22 cellular contexts compared by ENCODE assay signal in the genomic region with DNA sequence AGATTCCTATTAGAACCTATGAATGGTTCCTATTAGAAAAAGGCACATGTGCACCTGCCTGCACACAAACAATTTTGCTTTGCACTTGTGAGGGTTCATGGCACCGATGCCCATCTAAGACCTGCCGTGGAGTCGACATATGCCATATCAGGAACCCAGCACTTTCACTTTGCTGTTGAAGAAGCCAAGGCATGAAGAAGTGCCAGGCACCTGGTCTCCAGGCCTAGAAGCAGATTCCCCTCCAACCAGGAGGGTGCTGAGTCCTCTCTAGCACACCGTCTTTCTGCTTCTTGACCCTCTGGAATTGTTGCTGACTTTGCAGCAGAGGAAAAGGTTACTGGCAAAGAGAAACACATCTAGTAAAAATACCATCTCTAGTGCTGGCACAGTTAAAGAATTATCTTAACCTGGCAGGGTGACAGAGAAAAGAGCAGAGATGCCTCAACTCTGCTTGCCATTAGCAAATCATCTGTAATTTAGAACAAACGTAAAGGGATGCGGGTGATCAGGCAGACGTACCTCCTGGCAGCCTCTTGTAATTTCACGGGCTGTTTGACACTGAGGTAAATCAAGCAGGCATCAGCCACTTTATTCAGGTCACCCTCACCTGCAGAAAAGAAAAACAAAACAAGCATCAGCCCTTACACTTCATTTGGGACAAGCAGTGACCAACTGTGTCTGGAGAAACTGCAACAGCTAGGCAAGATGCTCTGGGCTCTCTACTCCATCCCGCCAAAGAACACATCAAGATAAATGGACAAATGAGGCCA. TPM values are rescaled to one million over a fixed set of nuclear protein-coding genes. Genes with fewer than 3 reads are reported as not detected.
DNase-seq lines count a peak whose midpoint lies in the region; TF ChIP-seq lines count a peak whose summit lies in the region.
"Had no signal": no experiment of that assay in that cellular context is flagged by ENCODE, and none has a peak within 500 bp of the region (broad histone marks: within the 10 kb centered on the region; RNA-seq: fewer than 3 reads in every experiment).

No MANE protein-coding gene starts in this region.

- H3K4me1 ChIP-seq in endodermal cell (ENCODE audit: control insufficient read depth, insufficient read depth, low read length), result no peaks in the 10 kb centered on the region

- 88 to 89% methylated on average over 7 to 9 of the region's 9 CpGs for WGBS in endodermal cell (ENCODE audit: insufficient coverage in 1 of 2, insufficient read length in 1 of 2), 2 experiments

- peaks cover 84% of the 10 kb centered on the region for H3K36me3 ChIP-seq in endodermal cell (ENCODE audit: control insufficient read depth, insufficient read depth, low read length)

- no peaks in the 10 kb centered on the region for H3K4me1 Mint-ChIP-seq in endodermal cell
- peaks cover 4% of the 10 kb centered on the region for H3K4me1 Mint-ChIP-seq in progenitor cell of endocrine pancreas (ENCODE audit: low read depth)

- H3K9me3 Mint-ChIP-seq in endodermal cell (no peaks in the 10 kb centered on the region), progenitor cell of endocrine pancreas (ENCODE audit: low read depth) (no peaks in the 10 kb centered on the region)
- H3K9me3 Mint-ChIP-seq: CD4-positive, alpha-beta T cell had no signal

- TF ChIP-seq CTCF in endodermal cell (conservative IDR thresholded peaks at IDR 0.05) (no peak), progenitor cell of endocrine pancreas (IDR thresholded peaks at IDR 0.05; ENCODE audit: unreplicated experiment) (no peak)

- no peak overlapping the region for H3K9ac ChIP-seq in endodermal cell (ENCODE audit: extremely low read depth, low read length, poor library complexity, severe bottlenecking)
- H3K9ac ChIP-seq: BLaER1 had no signal

- no peak overlapping the region for H3K4me3 Mint-ChIP-seq in endodermal cell
- no peak overlapping the region for H3K4me3 Mint-ChIP-seq in progenitor cell of endocrine pancreas (ENCODE audit: low read depth)
- H3K4me3 Mint-ChIP-seq: CD4-positive, alpha-beta T cell had no signal

- H3K36me3 Mint-ChIP-seq in endodermal cell (ENCODE audit: low read depth) (peaks cover 61% of the 10 kb centered on the region), progenitor cell of endocrine pancreas (ENCODE audit: insufficient read depth) (peaks cover 24% of the 10 kb centered on the region)

- H3K9me3 ChIP-seq in endodermal cell (ENCODE audit: control insufficient read depth, low read length), result no peaks in the 10 kb centered on the region
- H3K9me3 ChIP-seq: BLaER1, MG63 had no signal

- no peaks in the 10 kb centered on the region for H3K27me3 Mint-ChIP-seq in endodermal cell (ENCODE audit: insufficient read depth)
- no peaks in the 10 kb centered on the region for H3K27me3 Mint-ChIP-seq in progenitor cell of endocrine pancreas
- H3K27me3 Mint-ChIP-seq: CD4-positive, alpha-beta T cell had no signal

- H3K4me3 ChIP-seq in endodermal cell (ENCODE audit: low read length), result no peak overlapping the region
- H3K4me3 ChIP-seq: BLaER1, MG63, PC-9, SK-N-MC had no signal

- H3K27ac ChIP-seq in endodermal cell (ENCODE audit: low read depth, low read length), result no peak overlapping the region
- H3K27ac ChIP-seq: 22Rv1, BLaER1, PC-9 had no signal

- H3K27ac Mint-ChIP-seq in endodermal cell, result no peak overlapping the region
- H3K27ac Mint-ChIP-seq in progenitor cell of endocrine pancreas, result no peak overlapping the region
- H3K27ac Mint-ChIP-seq: CD4-positive, alpha-beta T cell had no signal

- DNase-seq in DMS53 (lab: John Stamatoyannopoulos, UW) (peak; percentile 17), DMS53 treated with DMSO at 0.1 percent for 48 hours (lab: John Stamatoyannopoulos, UW; ENCODE audit: unreplicated experiment) (no peak), DMS79 (lab: John Stamatoyannopoulos, UW) (peak; percentile 74), NCI-H2171 treated with DMSO at 0.1 percent for 48 hours (lab: John Stamatoyannopoulos, UW) (peak; percentile 93), endodermal cell (peak; percentile 1), D341Med (ENCODE audit: low spot score) (no peak), MV-4-11 (lab: John Stamatoyannopoulos, UW) (no peak), progenitor cell of endocrine pancreas (ENCODE audit: low spot score, unreplicated experiment) (no peak)
- DNase-seq: ACHN; CD4-positive, alpha-beta T cell; COR-L47; Kasumi-1; MG63; NCI-H1048; NCI-H1417 treated with DMSO at 0.1 percent for 48 hours; NCI-H69; PC-9; RPMI8226; SHP77 treated with DMSO at 0.1 percent for 48 hours had no signal

- no peaks in the 10 kb centered on the region for H3K27me3 ChIP-seq in endodermal cell (ENCODE audit: control insufficient read depth, insufficient read depth, low read length, poor library complexity, severe bottlenecking)
- H3K27me3 ChIP-seq: BLaER1, MG63 had no signal

RNA-seq across cellular contexts. Expression of a gene that starts 37.2 kb away (rescaled TPM):
- 10 to 100 TPM; 37.5 to 56.2 TPM for total RNA-seq in endodermal cell
- polyA plus RNA-seq in endodermal cell (2013, experiment 1 of 2), result 46.2 TPM
- 37.1 TPM for polyA plus RNA-seq in endodermal cell (2013, experiment 2 of 2)
- 45.8 and 51.9 TPM in 2 replicates for total RNA-seq in progenitor cell of endocrine pancreas

RNA-seq across cellular contexts. Expression of a gene that starts 37.5 kb away (rescaled TPM):
- total RNA-seq in endodermal cell (10 to 100 TPM; 22.1 to 29.6 TPM), progenitor cell of endocrine pancreas (31.7 and 37.4 TPM in 2 replicates)
- 31.6 TPM for polyA plus RNA-seq in endodermal cell (2013, experiment 1 of 2)
- 27.7 TPM for polyA plus RNA-seq in endodermal cell (2013, experiment 2 of 2)

Comparison
In these comparisons a context has a peak if more than half of its experiments do, and no peak if none do; other contexts are left out.
1. DNase-seq: peak in DMS53 (single experiment), DMS79 (single experiment), NCI-H2171 treated with DMSO at 0.1 percent for 48 hours (single experiment) and endodermal cell (single experiment); none in DMS53 treated with DMSO at 0.1 percent for 48 hours (single experiment), D341Med (single experiment), MV-4-11 (single experiment) and progenitor cell of endocrine pancreas (single experiment).